21 cellular contexts compared by ENCODE assay signal in genomic region chr9:19310246-19310645, GRCh38.
DNase-seq lines count a peak whose midpoint lies in the region; ATAC-seq, FAIRE-seq and TF ChIP-seq lines count a peak whose summit lies in the region.
"Had no signal": no experiment of that assay in that cellular context is flagged by ENCODE, and none has a peak within 500 bp of the region (broad histone marks: within the 10 kb centered on the region; RNA-seq: fewer than 3 reads in every experiment).

No MANE protein-coding gene starts in this region.

- TF ChIP-seq CTCF in A673 (conservative IDR thresholded peaks at IDR 0.05; ENCODE audit: low read depth, low read length) = no peak
- no peak for TF ChIP-seq CTCF in GM12878 (IDR thresholded peaks at IDR 0.05 in 2 of 3, conservative IDR thresholded peaks at IDR 0.05 in 1 of 3; ENCODE audit: control insufficient read depth in 2 of 3, extremely low read depth in 1 of 3, insufficient read depth in 1 of 3, low read depth in 3 of 3, low read length in 3 of 3)
- TF ChIP-seq CTCF in fibroblast of mammary gland (conservative IDR thresholded peaks at IDR 0.05; ENCODE audit: control insufficient read depth, insufficient read depth, low read depth, low read length) = no peak

- RAD21 ChIA-PET in GM12878 (lab: Charles Lee; ENCODE audit: unreplicated experiment) = no interaction called here

- BruUV-seq in A673 (replicated peaks; lab: Mats Ljungman, UMichigan) = no TSS peak
- BruUV-seq in GM12878 (replicated peaks; lab: Mats Ljungman, UMichigan) = no TSS peak

- H3K36me3 ChIP-seq in A673 (ENCODE audit: insufficient read depth, low read length, poor library complexity, severe bottlenecking) (no peaks in the 10 kb centered on the region), GM12878 (ENCODE audit: control insufficient read depth in 2 of 2, insufficient read depth in 2 of 2, low read length in 1 of 2) (peaks cover 0 to 2% of the 10 kb centered on the region in 2 experiments; a peak in 1 of 4 replicates)

- no peak for TF ChIP-seq EP300 in GM12878 (IDR thresholded peaks at IDR 0.05; ENCODE audit: borderline replicate concordance in 1 of 2, control insufficient read depth in 1 of 2, low read depth in 2 of 2, low read length in 2 of 2)

- intact Hi-C loops in A673 (cut with micrococcal nuclease; ENCODE audit: unreplicated experiment) (no loop called here), GM12878 (cut with micrococcal nuclease; ENCODE audit: unreplicated experiment) (no loop called here)

- no peak overlapping the region for H3K27ac ChIP-seq in A673 (ENCODE audit: low read depth, low read length, poor library complexity, severe bottlenecking)
- no peak overlapping the region for H3K27ac ChIP-seq in GM12878 (ENCODE audit: control insufficient read depth, insufficient read depth)
- H3K27ac ChIP-seq: BLaER1 treated with 17β-estradiol and CSF1 and Interleukin-3, amounts not matched to agents 10 nM and 100 nM; C4-2B had no signal

- no peaks in the 10 kb centered on the region for H4K20me1 ChIP-seq in GM12878 (ENCODE audit: control insufficient read depth, insufficient read depth)

- no peaks in the 10 kb centered on the region for H3K27me3 Mint-ChIP-seq in stimulated activated naive CD8-positive, alpha-beta T cell treated with anti-CD3 and anti-CD28 coated beads, Interleukin-15, amount 100 ng/mL, for 72 hours
- H3K27me3 Mint-ChIP-seq: B cell; CD4-positive, alpha-beta T cell had no signal

- SMC1A ChIA-PET in GM12878 (lab: Charles Lee; ENCODE audit: uncharacterized antibody, unreplicated experiment) = interaction anchor here (0.6 kb wide), 1 partner anchor 64 kb away, joined by 3 read pairs; no protein-coding TSS in a partner anchor

- H3K4me1 Mint-ChIP-seq in stimulated activated naive CD8-positive, alpha-beta T cell treated with anti-CD3 and anti-CD28 coated beads, Interleukin-15, amount 100 ng/mL, for 72 hours = no peaks in the 10 kb centered on the region
- H3K4me1 Mint-ChIP-seq: B cell had no signal

- H3K9me3 ChIP-seq in A673 (ENCODE audit: low read depth, low read length, poor library complexity, severe bottlenecking) (no peaks in the 10 kb centered on the region), GM12878 (replicated peaks; ENCODE audit: control insufficient read depth, insufficient read depth, low read length) (no peaks in the 10 kb centered on the region)
- H3K9me3 ChIP-seq: BLaER1 treated with 17β-estradiol and CSF1 and Interleukin-3, amounts not matched to agents 10 nM and 100 nM; Caco-2 had no signal

- WGBS in GM12878 (ENCODE audit: insufficient coverage, insufficient replicate concordance, low lambda C conversion rate, missing lambda C conversion rate) = 100% methylated on average over 1 of the region's 1 CpG

- no peak for ATAC-seq in GM12878
- ATAC-seq in stimulated activated naive CD8-positive, alpha-beta T cell treated with anti-CD3 and anti-CD28 coated beads, Interleukin-15, amount 100 ng/mL, for 72 hours = no peak
- ATAC-seq: CD8-positive, alpha-beta T cell had no signal

- DNase-seq in A673 (ENCODE audit: low spot score) (peak; percentile 0), NAMALWA (ENCODE audit: low spot score) (peak; percentile 50), GM12878 (ENCODE audit: low read depth, low spot score) (no peak), fibroblast of mammary gland (ENCODE audit: low read depth) (peak; percentile 2), HPDE6-E6E7 (ENCODE audit: extremely low spot score) (no peak), GOT3 (lab: John Stamatoyannopoulos, UW) (no peak)
- no peak for DNase-seq in stimulated activated naive CD8-positive, alpha-beta T cell treated with anti-CD3 and anti-CD28 coated beads, Interleukin-15, amount 100 ng/mL, for 72 hours
- DNase-seq: 8988T; AML-193; Caco-2; Calu3; CD4-positive, alpha-beta T cell; CD8-positive, alpha-beta T cell; DMS79 treated with DMSO at 0.1 percent for 48 hours; GF-D8 had no signal

- CTCF ChIA-PET in A673 (lab: Charles Lee) (no interaction called here), GM12878 (lab: Yijun Ruan, JAX) (interaction anchor here (1.4 kb wide), 1 partner anchor 29 kb away, joined by 4 read pairs; no protein-coding TSS in a partner anchor)

- no peak overlapping the region for H3K4me3 Mint-ChIP-seq in stimulated activated naive CD8-positive, alpha-beta T cell treated with anti-CD3 and anti-CD28 coated beads, Interleukin-15, amount 100 ng/mL, for 72 hours
- H3K4me3 Mint-ChIP-seq: B cell; CD4-positive, alpha-beta T cell; CD8-positive, alpha-beta T cell had no signal

- H2AFZ ChIP-seq in GM12878 (ENCODE audit: control insufficient read depth, low read depth, low read length) = no peak overlapping the region

- H3K4me1 ChIP-seq in A673 (ENCODE audit: insufficient read depth, low read length, poor library complexity, severe bottlenecking) (no peaks in the 10 kb centered on the region), GM12878 (ENCODE audit: control insufficient read depth, insufficient read depth, low read length) (no peaks in the 10 kb centered on the region)
- H3K4me1 ChIP-seq: BLaER1 treated with 17β-estradiol and CSF1 and Interleukin-3, amounts not matched to agents 10 nM and 100 nM; Caco-2 had no signal

- POLR2A ChIA-PET in A673 (lab: Charles Lee; ENCODE audit: low non-redundant PET) = no interaction called here
- POLR2A ChIA-PET in GM12878 (lab: Charles Lee) = interaction anchor here (0.6 kb wide), 1 partner anchor 49 kb away, joined by 3 read pairs; no protein-coding TSS in a partner anchor

- no peak for TF ChIP-seq POLR2A in GM12878 (IDR thresholded peaks at IDR 0.05; ENCODE audit: low read depth, low read length)

- H3K4me2 ChIP-seq in GM12878 (ENCODE audit: control insufficient read depth, insufficient read depth) = no peak overlapping the region
- H3K4me2 ChIP-seq: BLaER1 treated with 17β-estradiol and CSF1 and Interleukin-3, amounts not matched to agents 10 nM and 100 nM had no signal

- TF ChIP-seq RAD21 in GM12878 (IDR thresholded peaks at IDR 0.05; ENCODE audit: insufficient read depth, low read depth, low read length) = no peak

- H3K27ac Mint-ChIP-seq in stimulated activated naive CD8-positive, alpha-beta T cell treated with anti-CD3 and anti-CD28 coated beads, Interleukin-15, amount 100 ng/mL, for 72 hours = no peak overlapping the region
- H3K27ac Mint-ChIP-seq: B cell; CD4-positive, alpha-beta T cell; CD8-positive, alpha-beta T cell had no signal

- no peak for FAIRE-seq in GM12878 (lab: Jason Lieb, UNC)
- FAIRE-seq: D721Med, GM12892, GM18507 had no signal

- no peaks in the 10 kb centered on the region for H3K9me3 Mint-ChIP-seq in stimulated activated naive CD8-positive, alpha-beta T cell treated with anti-CD3 and anti-CD28 coated beads, Interleukin-15, amount 100 ng/mL, for 72 hours
- H3K9me3 Mint-ChIP-seq: CD4-positive, alpha-beta T cell; CD8-positive, alpha-beta T cell had no signal

- H3K79me2 ChIP-seq in GM12878 (ENCODE audit: control insufficient read depth, insufficient read depth, low read length) = no peaks in the 10 kb centered on the region; the same call in 1 of the 2 replicates

- H3K4me3 ChIP-seq in A673 (ENCODE audit: low read depth, low read length, poor library complexity, severe bottlenecking) (no peak overlapping the region), GM12878 (no peak overlapping the region), fibroblast of mammary gland (ENCODE audit: control insufficient read depth, low read depth, low read length) (no peak overlapping the region)
- H3K4me3 ChIP-seq: BLaER1 treated with 17β-estradiol and CSF1 and Interleukin-3, amounts not matched to agents 10 nM and 100 nM had no signal

- no peak overlapping the region for H3K9ac ChIP-seq in GM12878 (ENCODE audit: control insufficient read depth, insufficient read depth, low read length)
- H3K9ac ChIP-seq: BLaER1 treated with 17β-estradiol and CSF1 and Interleukin-3, amounts not matched to agents 10 nM and 100 nM had no signal

- in situ Hi-C loops in GM12878 (cut with MboI) = no loop called here

- H3K27me3 ChIP-seq in A673 (replicated peaks; ENCODE audit: insufficient read depth, low read depth, low read length, poor library complexity) (no peaks in the 10 kb centered on the region), GM12878 (replicated peaks in 1 of 2; ENCODE audit: control insufficient read depth in 2 of 2, insufficient read depth in 2 of 2, low read length in 1 of 2) (no peaks in the 10 kb centered on the region)
- H3K27me3 ChIP-seq: BLaER1 treated with 17β-estradiol and CSF1 and Interleukin-3, amounts not matched to agents 10 nM and 100 nM had no signal

TF ChIP-seq in GM12878, 131 proteins besides CTCF, POLR2A, EP300 and RAD21:
- TF ChIP-seq, protein P1, sequence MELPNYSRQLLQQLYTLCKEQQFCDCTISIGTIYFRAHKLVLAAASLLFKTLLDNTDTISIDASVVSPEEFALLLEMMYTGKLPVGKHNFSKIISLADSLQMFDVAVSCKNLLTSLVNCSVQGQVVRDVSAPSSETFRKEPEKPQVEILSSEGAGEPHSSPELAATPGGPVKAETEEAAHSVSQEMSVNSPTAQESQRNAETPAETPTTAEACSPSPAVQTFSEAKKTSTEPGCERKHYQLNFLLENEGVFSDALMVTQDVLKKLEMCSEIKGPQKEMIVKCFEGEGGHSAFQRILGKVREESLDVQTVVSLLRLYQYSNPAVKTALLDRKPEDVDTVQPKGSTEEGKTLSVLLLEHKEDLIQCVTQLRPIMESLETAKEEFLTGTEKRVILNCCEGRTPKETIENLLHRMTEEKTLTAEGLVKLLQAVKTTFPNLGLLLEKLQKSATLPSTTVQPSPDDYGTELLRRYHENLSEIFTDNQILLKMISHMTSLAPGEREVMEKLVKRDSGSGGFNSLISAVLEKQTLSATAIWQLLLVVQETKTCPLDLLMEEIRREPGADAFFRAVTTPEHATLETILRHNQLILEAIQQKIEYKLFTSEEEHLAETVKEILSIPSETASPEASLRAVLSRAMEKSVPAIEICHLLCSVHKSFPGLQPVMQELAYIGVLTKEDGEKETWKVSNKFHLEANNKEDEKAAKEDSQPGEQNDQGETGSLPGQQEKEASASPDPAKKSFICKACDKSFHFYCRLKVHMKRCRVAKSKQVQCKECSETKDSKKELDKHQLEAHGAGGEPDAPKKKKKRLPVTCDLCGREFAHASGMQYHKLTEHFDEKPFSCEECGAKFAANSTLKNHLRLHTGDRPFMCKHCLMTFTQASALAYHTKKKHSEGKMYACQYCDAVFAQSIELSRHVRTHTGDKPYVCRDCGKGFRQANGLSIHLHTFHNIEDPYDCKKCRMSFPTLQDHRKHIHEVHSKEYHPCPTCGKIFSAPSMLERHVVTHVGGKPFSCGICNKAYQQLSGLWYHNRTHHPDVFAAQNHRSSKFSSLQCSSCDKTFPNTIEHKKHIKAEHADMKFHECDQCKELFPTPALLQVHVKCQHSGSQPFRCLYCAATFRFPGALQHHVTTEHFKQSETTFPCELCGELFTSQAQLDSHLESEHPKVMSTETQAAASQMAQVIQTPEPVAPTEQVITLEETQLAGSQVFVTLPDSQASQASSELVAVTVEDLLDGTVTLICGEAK (IDR thresholded peaks at IDR 0.05; ENCODE audit: borderline replicate concordance) = peak; percentile 79
- TF ChIP-seq ZNF217 (IDR thresholded peaks at IDR 0.05) (no peak), SPI1 (IDR thresholded peaks at IDR 0.05; ENCODE audit: borderline replicate concordance, insufficient read depth, low read depth, low read length) (no peak)

Comparison
In these comparisons a context has a peak if more than half of its experiments do, and no peak if none do; other contexts are left out.
1. DNase-seq: peak in A673 (single experiment), NAMALWA (single experiment) and fibroblast of mammary gland (single experiment); none in GM12878 (single experiment), HPDE6-E6E7 (single experiment), GOT3 (single experiment) and stimulated activated naive CD8-positive, alpha-beta T cell treated with anti-CD3 and anti-CD28 coated beads, Interleukin-15, amount 100 ng/mL, for 72 hours (0 of 2).